In the genomic region with DNA sequence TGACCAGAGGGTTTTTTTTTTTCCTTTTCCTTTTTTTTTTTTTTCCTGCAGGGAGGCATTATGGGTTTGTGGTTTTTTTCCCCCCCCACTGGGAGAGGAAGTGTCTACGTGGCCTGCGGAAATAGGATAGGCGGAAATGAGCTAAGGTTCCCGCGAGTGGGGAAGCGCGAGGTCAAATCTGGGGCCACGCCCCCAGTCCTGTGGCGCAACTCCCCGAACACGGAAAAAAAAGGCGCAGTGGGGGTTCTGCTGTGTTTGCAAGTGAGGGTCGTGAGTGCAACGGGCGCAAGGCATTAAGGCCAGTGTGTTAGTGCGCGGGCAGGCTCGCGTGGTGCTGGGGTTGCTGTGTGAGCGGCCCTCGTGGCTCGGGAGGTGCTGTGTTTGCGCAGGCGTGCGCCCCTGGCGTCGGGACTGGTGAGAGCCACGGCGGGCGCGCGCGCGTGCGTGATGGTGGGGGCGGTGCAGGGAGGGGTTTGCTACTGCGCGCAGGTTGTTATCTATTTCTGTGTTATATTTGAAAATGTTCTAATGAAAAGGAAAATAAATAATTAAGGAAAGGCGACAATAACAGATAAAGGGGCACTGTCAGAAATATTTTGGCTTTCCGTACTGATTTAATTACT, we compare ENCODE assay signal across 8 cellular contexts. TPM values are rescaled to one million over a fixed set of nuclear protein-coding genes. Genes with fewer than 3 reads are reported as not detected.
DNase-seq lines count a peak whose midpoint lies in the region; ATAC-seq and TF ChIP-seq lines count a peak whose summit lies in the region.

No MANE protein-coding gene starts in this region.

- peak; percentile 84 to 90 for ATAC-seq in left cardiac atrium

- H3K4me1 ChIP-seq in SJSA1 (replicated peaks), result no peaks in the 10 kb centered on the region

- H3K4me1 Mint-ChIP-seq in type B pancreatic cell (ENCODE audit: unreplicated experiment), result no peaks in the 10 kb centered on the region

- peak; percentile 60 for DNase-seq in GM04504 (ENCODE audit: low read depth)
- DNase-seq in GOT3 (lab: John Stamatoyannopoulos, UW), result peak; percentile 75
- DNase-seq in M059J (ENCODE audit: low read depth), result peak; percentile 79
- peak; percentile 87 to 93 for DNase-seq in SJSA1 (ENCODE audit: low read depth in 1 of 2, low spot score in 2 of 2)
- peak; percentile 89 for DNase-seq in activated naive CD4-positive, alpha-beta T cell treated with anti-CD3 and anti-CD28 coated beads, Interleukin-2, amount 50 U/mL, for 16 hours
- DNase-seq in left cardiac atrium, result peak; percentile 90
- peak; percentile 75 to 97 (median 84) for DNase-seq in posterior cingulate gyrus
- peak; percentile 85 for DNase-seq in type B pancreatic cell (ENCODE audit: extremely low spot score, unreplicated experiment)

- H3K27ac Mint-ChIP-seq in type B pancreatic cell, result no peak overlapping the region

- no peaks in the 10 kb centered on the region for H3K9me3 ChIP-seq in SJSA1 (replicated peaks)

- H3K27ac ChIP-seq in SJSA1, result peak overlapping the region; percentile 94

- intact Hi-C loops in left cardiac atrium (cut with DNase I), result loop anchor here in 1 of 2 donors (5.0 to 10.0 kb wide), 2 partner anchors 130 to 152 kb away; no protein-coding TSS in a partner anchor
- intact Hi-C loops in posterior cingulate gyrus (cut with DNase I), result loop anchor here (5.0 kb wide), 3 partner anchors 145 to 470 kb away; partner anchors contain the start of genes RAB9B and SLC25A53

- H3K27me3 Mint-ChIP-seq in type B pancreatic cell, result no peaks in the 10 kb centered on the region

- TF ChIP-seq CTCF in type B pancreatic cell (conservative IDR thresholded peaks at IDR 0.05), result peak; percentile 56

- H3K36me3 ChIP-seq in SJSA1, result peaks cover 37% of the 10 kb centered on the region

- H3K4me3 ChIP-seq in SJSA1, result peak overlapping the region; percentile 68

- H3K27me3 ChIP-seq in SJSA1 (replicated peaks), result no peaks in the 10 kb centered on the region

- no peaks in the 10 kb centered on the region for H3K9me3 Mint-ChIP-seq in type B pancreatic cell

- H3K4me3 Mint-ChIP-seq in type B pancreatic cell, result no peak overlapping the region

- peaks cover 12% of the 10 kb centered on the region for H3K36me3 Mint-ChIP-seq in type B pancreatic cell

RNA-seq across cellular contexts. Expression of gene MORF4L2, which starts 0.7 kb away (rescaled TPM):
- 936 and 1,313 TPM in 2 replicates for total RNA-seq in M059J (2014; rRNA removed; shearing (Covaris generic))
- 806 and 914 TPM in 2 replicates for total RNA-seq in SJSA1 (2014; rRNA removed; shearing (Covaris generic))
- total RNA-seq in left cardiac atrium, result 100 to 1,000 TPM; 191 to 248 TPM
- 419 and 666 TPM in 2 replicates for total RNA-seq in type B pancreatic cell (ENCODE audit: low replicate concordance)

RNA-seq across cellular contexts. Expression of gene TMEM31, which starts 23.5 kb away (rescaled TPM):
- total RNA-seq in M059J (2014; rRNA removed; shearing (Covaris generic)), result not detected in 2 replicates
- total RNA-seq in SJSA1 (2014; rRNA removed; shearing (Covaris generic)), result not detected in 2 replicates
- not detected for total RNA-seq in left cardiac atrium
- 0.87 TPM in 1 of 2 replicates, not detected in the other for total RNA-seq in type B pancreatic cell (ENCODE audit: low replicate concordance)

RNA-seq across cellular contexts. Expression of gene TCEAL1, which starts 58.4 kb away (rescaled TPM):
- 53.5 and 88.1 TPM in 2 replicates for total RNA-seq in M059J (2014; rRNA removed; shearing (Covaris generic))
- 21.5 and 42.7 TPM in 2 replicates for total RNA-seq in SJSA1 (2014; rRNA removed; shearing (Covaris generic))
- total RNA-seq in left cardiac atrium (10 to 100 TPM; 20.9 to 32.1 TPM), type B pancreatic cell (ENCODE audit: low replicate concordance) (16.9 and 22.3 TPM in 2 replicates)

Comparison
In these comparisons a context has a peak if more than half of its experiments do, and no peak if none do; other contexts are left out.
1. Peak in every context shown above with its lines: DNase-seq, ATAC-seq, H3K4me3 ChIP-seq and H3K27ac ChIP-seq.